ENCODE assay signal across 1 cellular context in genomic region chr22:42519544-42520237, GRCh38.
TF ChIP-seq lines count a peak whose summit lies in the region.

Gene RRP7A, minus strand, starts transcription at chr22:42519796. Its CDS starts 10 bp downstream, at chr22:42519786.

TF ChIP-seq in WTC11, 78 proteins besides CTCF, POLR2A, EP300 and RAD21 (continued from another document):
- TF ChIP-seq IRF1 (CRISPR knock-in tag; IDR thresholded peaks at IDR 0.05) (peak; percentile 34; the same call in 1 of the 2 replicates), ZNF512 (CRISPR knock-in tag; IDR thresholded peaks at IDR 0.05; ENCODE audit: borderline replicate concordance) (0 out of 2 replicates have a peak, but pooled peaks have one; percentile 25), HMGXB4 (CRISPR knock-in tag; IDR thresholded peaks at IDR 0.05) (0 out of 2 replicates have a peak, but pooled peaks have one; percentile 57), ZNF138 (CRISPR knock-in tag; conservative IDR thresholded peaks at IDR 0.05) (no peak), USF1 (CRISPR knock-in tag; IDR thresholded peaks at IDR 0.05) (peak; percentile 59; the same call in 1 of the 2 replicates), ZNF416 (CRISPR knock-in tag; IDR thresholded peaks at IDR 0.05) (no peak), FOXP1 (CRISPR knock-in tag; IDR thresholded peaks at IDR 0.05; ENCODE audit: borderline replicate concordance) (peak; percentile 90), ETV6 (CRISPR knock-in tag; IDR thresholded peaks at IDR 0.05) (peak; percentile 85), JUN (CRISPR knock-in tag; IDR thresholded peaks at IDR 0.05) (peak; percentile 81; the same call in 1 of the 2 replicates), CBFB (CRISPR knock-in tag; IDR thresholded peaks at IDR 0.05; ENCODE audit: low read depth) (no peak), ZNF281 (CRISPR knock-in tag; IDR thresholded peaks at IDR 0.05) (0 out of 2 replicates have a peak, but pooled peaks have one; percentile 17), EMX1 (CRISPR knock-in tag; IDR thresholded peaks at IDR 0.05) (no peak), RELA (CRISPR knock-in tag; IDR thresholded peaks at IDR 0.05; ENCODE audit: borderline replicate concordance) (no peak), SMAD4 (CRISPR knock-in tag; IDR thresholded peaks at IDR 0.05) (no peak), FOXP4 (CRISPR knock-in tag; IDR thresholded peaks at IDR 0.05) (peak; percentile 86; the same call in 1 of the 2 replicates), KAT7 (CRISPR knock-in tag; IDR thresholded peaks at IDR 0.05; ENCODE audit: borderline replicate concordance) (no peak), RORB (CRISPR knock-in tag; IDR thresholded peaks at IDR 0.05) (no peak), E2F5 (CRISPR knock-in tag; IDR thresholded peaks at IDR 0.05) (peak; percentile 85), SP1 (CRISPR knock-in tag; conservative IDR thresholded peaks at IDR 0.05) (peak; percentile 95), TP53 (CRISPR knock-in tag; IDR thresholded peaks at IDR 0.05) (peak; percentile 60; the same call in 1 of the 2 replicates), CDX4 (CRISPR knock-in tag; IDR thresholded peaks at IDR 0.05; ENCODE audit: borderline replicate concordance) (no peak), FOXK1 (CRISPR knock-in tag; IDR thresholded peaks at IDR 0.05) (peak; percentile 91; the same call in 1 of the 2 replicates), PRRX2 (CRISPR knock-in tag; IDR thresholded peaks at IDR 0.05) (no peak), PREB (CRISPR knock-in tag; IDR thresholded peaks at IDR 0.05; ENCODE audit: borderline replicate concordance) (no peak), GTF2I (CRISPR knock-in tag; conservative IDR thresholded peaks at IDR 0.05) (no peak), NFE2L1 (CRISPR knock-in tag; IDR thresholded peaks at IDR 0.05) (0 out of 2 replicates have a peak, but pooled peaks have one; percentile 69), E2F1 (CRISPR knock-in tag; IDR thresholded peaks at IDR 0.05) (0 out of 2 replicates have a peak, but pooled peaks have one; percentile 46)
TF ChIP-seq in WTC11: peak in this region for 26.
